Comparison of ENCODE assay signal across 8 cellular contexts in genomic region chr1:243596441-243597183, GRCh38.
DNase-seq lines count a peak whose midpoint lies in the region; ATAC-seq and TF ChIP-seq lines count a peak whose summit lies in the region.

No MANE protein-coding gene starts in this region.

- H3K36me3 Mint-ChIP-seq in activated naive CD4-positive, alpha-beta T cell treated with anti-CD3 and anti-CD28 coated beads, Interleukin-2, amount 10 ng/mL, durations not matched to agents 7 days and 5 days, result no peaks in the 10 kb centered on the region
- peaks cover 21% of the 10 kb centered on the region for H3K36me3 Mint-ChIP-seq in osteocyte (ENCODE audit: unreplicated experiment)

- peaks cover 26% of the 10 kb centered on the region for H3K4me1 Mint-ChIP-seq in activated naive CD4-positive, alpha-beta T cell treated with anti-CD3 and anti-CD28 coated beads, Interleukin-2, amount 10 ng/mL, durations not matched to agents 7 days and 5 days
- peaks cover 17% of the 10 kb centered on the region for H3K4me1 Mint-ChIP-seq in osteocyte (ENCODE audit: unreplicated experiment)

- H3K27ac Mint-ChIP-seq in activated naive CD4-positive, alpha-beta T cell treated with anti-CD3 and anti-CD28 coated beads, Interleukin-2, amount 10 ng/mL, durations not matched to agents 7 days and 5 days, result peak overlapping the region; percentile 34
- H3K27ac Mint-ChIP-seq in osteocyte (ENCODE audit: unreplicated experiment), result peak overlapping the region; percentile 78

- H3K27me3 Mint-ChIP-seq in activated naive CD4-positive, alpha-beta T cell treated with anti-CD3 and anti-CD28 coated beads, Interleukin-2, amount 10 ng/mL, durations not matched to agents 7 days and 5 days, result no peaks in the 10 kb centered on the region
- H3K27me3 Mint-ChIP-seq in osteocyte (ENCODE audit: unreplicated experiment), result no peaks in the 10 kb centered on the region

- no peaks in the 10 kb centered on the region for H3K27me3 ChIP-seq in thyroid gland

- no peak overlapping the region for H3K4me3 Mint-ChIP-seq in activated naive CD4-positive, alpha-beta T cell treated with anti-CD3 and anti-CD28 coated beads, Interleukin-2, amount 10 ng/mL, durations not matched to agents 7 days and 5 days
- H3K4me3 Mint-ChIP-seq in osteocyte (ENCODE audit: unreplicated experiment), result no peak overlapping the region

- WGBS in thyroid gland, 2 donors, result 82 to 89% methylated on average over 6 of the region's 6 CpGs

- no peaks in the 10 kb centered on the region for H3K36me3 ChIP-seq in thyroid gland

- DNase-seq in GM10266 (ENCODE audit: extremely low spot score) (peak; percentile 59), HS-27A (ENCODE audit: low read depth) (peak; percentile 34), osteocyte (ENCODE audit: extremely low spot score, unreplicated experiment) (no peak), thyroid gland (no peak), hippocampal formation (lab: John Stamatoyannopoulos, UW) (no peak), COLO668 (lab: John Stamatoyannopoulos, UW; ENCODE audit: unreplicated experiment) (no peak)
- DNase-seq in activated naive CD4-positive, alpha-beta T cell treated with anti-CD3 and anti-CD28 coated beads, Interleukin-2, amount 10 ng/mL, durations not matched to agents 7 days and 5 days, result peak; percentile 27

- TF ChIP-seq POLR2A in thyroid gland (IDR thresholded peaks at IDR 0.05), result no peak

- intact Hi-C loops in thyroid gland (cut with DNase I), result no loop called here

- H3K27ac ChIP-seq in thyroid gland, result peak overlapping the region in 1 of 3 donors; percentile 22

- no peak overlapping the region for H3K4me3 ChIP-seq in thyroid gland (replicated peaks in 1 of 3)

- peaks cover 3% of the 10 kb centered on the region for H3K9me3 Mint-ChIP-seq in activated naive CD4-positive, alpha-beta T cell treated with anti-CD3 and anti-CD28 coated beads, Interleukin-2, amount 10 ng/mL, durations not matched to agents 7 days and 5 days
- H3K9me3 Mint-ChIP-seq in osteocyte (ENCODE audit: unreplicated experiment), result peaks cover 7% of the 10 kb centered on the region

- ATAC-seq in GM21528 (IDR thresholded peaks at IDR 0.05; ENCODE audit: low FRiP score, unreplicated experiment), result peak; percentile 99

- peaks cover 0 to 4% of the 10 kb centered on the region in 2 donors for H3K4me1 ChIP-seq in thyroid gland

- TF ChIP-seq CTCF in GM10266 (IDR thresholded peaks at IDR 0.05; ENCODE audit: control insufficient read depth, insufficient read depth, low read depth, missing control alignments) (no peak), osteocyte (IDR thresholded peaks at IDR 0.05) (no peak), thyroid gland (IDR thresholded peaks at IDR 0.05) (no peak)

- CTCF ChIA-PET in activated naive CD4-positive, alpha-beta T cell treated with anti-CD3 and anti-CD28 coated beads, Interleukin-2, amount 10 ng/mL, durations not matched to agents 7 days and 5 days (lab: Charles Lee), result interaction anchor here (0.7 kb wide), 1 partner anchor 73 kb away, joined by 3 read pairs; no protein-coding TSS in a partner anchor

- no peaks in the 10 kb centered on the region for H3K9me3 ChIP-seq in thyroid gland

Comparison
In these comparisons a context has a peak if more than half of its experiments do, and no peak if none do; other contexts are left out.
1. DNase-seq: peak in GM10266 (single experiment), HS-27A (single experiment) and activated naive CD4-positive, alpha-beta T cell treated with anti-CD3 and anti-CD28 coated beads, Interleukin-2, amount 10 ng/mL, durations not matched to agents 7 days and 5 days (single experiment); none in osteocyte (single experiment), thyroid gland (0 of 2), hippocampal formation (0 of 2) and COLO668 (single experiment).